14 cellular contexts compared by ENCODE assay signal in genomic region chr11:65538232-65538914, GRCh38. TPM values are rescaled to one million over a fixed set of nuclear protein-coding genes. Genes with fewer than 3 reads are reported as not detected.
A peak's percentile ranks its signal among the peaks of the same experiment; 100 is the strongest.
DNase-seq lines count a peak whose midpoint lies in the region; ATAC-seq, FAIRE-seq and TF ChIP-seq lines count a peak whose summit lies in the region.
"Had no signal": no experiment of that assay in that cellular context is flagged by ENCODE, and none has a peak within 500 bp of the region (broad histone marks: within the 10 kb centered on the region; RNA-seq: fewer than 3 reads in every experiment).

No MANE protein-coding gene starts in this region.

- H3K27me3 ChIP-seq in BLaER1 treated with 17β-estradiol and CSF1 and Interleukin-3, amounts not matched to agents 10 nM and 100 nM: no peaks in the 10 kb centered on the region
- H3K27me3 ChIP-seq in H7 (ENCODE audit: control insufficient read depth, insufficient read depth, low read length) (peaks cover 28% of the 10 kb centered on the region), astrocyte (ENCODE audit: insufficient read depth, low read length) (no peaks in the 10 kb centered on the region)
- H3K27me3 ChIP-seq: ascending aorta had no signal

- H2AFZ ChIP-seq in astrocyte (ENCODE audit: low read depth, low read length): no peak overlapping the region

- H3K36me3 Mint-ChIP-seq in astrocyte (ENCODE audit: low read depth, unreplicated experiment): peaks cover 8% of the 10 kb centered on the region
- peaks cover 0 to 23% (median 0%) of the 10 kb centered on the region in 3 donors for H3K36me3 Mint-ChIP-seq in naive thymus-derived CD8-positive, alpha-beta T cell

- H3K9me3 ChIP-seq in BLaER1 treated with 17β-estradiol and CSF1 and Interleukin-3, amounts not matched to agents 10 nM and 100 nM (replicated peaks in 1 of 11): no peaks in the 10 kb centered on the region
- no peaks in the 10 kb centered on the region for H3K9me3 ChIP-seq in astrocyte (ENCODE audit: insufficient read depth, low read depth, low read length)
- H3K9me3 ChIP-seq: ascending aorta had no signal

- peak overlapping the region in 2 of 11 experiments; percentile 23 to 34; a peak in 4 of 22 replicates for H3K27ac ChIP-seq in BLaER1 treated with 17β-estradiol and CSF1 and Interleukin-3, amounts not matched to agents 10 nM and 100 nM
- H3K27ac ChIP-seq in astrocyte (ENCODE audit: low read depth, low read length): no peak overlapping the region

- H3K27ac Mint-ChIP-seq in astrocyte (ENCODE audit: unreplicated experiment): peak overlapping the region; percentile 34
- peak overlapping the region in 2 of 10 donors; percentile 28 to 75 for H3K27ac Mint-ChIP-seq in naive thymus-derived CD8-positive, alpha-beta T cell

- H3K9me3 Mint-ChIP-seq in astrocyte (ENCODE audit: unreplicated experiment): no peaks in the 10 kb centered on the region
- no peaks in the 10 kb centered on the region for H3K9me3 Mint-ChIP-seq in naive thymus-derived CD8-positive, alpha-beta T cell

- no peak for FAIRE-seq in astrocyte (lab: Jason Lieb, UNC)
- FAIRE-seq: islet of Langerhans had no signal

- peak; percentile 72 for DNase-seq in H7
- no peak for DNase-seq in astrocyte (ENCODE audit: low read depth)
- DNase-seq in naive thymus-derived CD8-positive, alpha-beta T cell: no peak
- no peak for DNase-seq in SHP77 (lab: John Stamatoyannopoulos, UW)
- no peak for DNase-seq in NCI-H526 (lab: John Stamatoyannopoulos, UW)
- no peak for DNase-seq in NCI-H128 (lab: John Stamatoyannopoulos, UW; ENCODE audit: unreplicated experiment)
- DNase-seq: effector CD4-positive, alpha-beta T cell; KG1; NCI-H1436 treated with DMSO at 0.1 percent for 48 hours had no signal

- H3K4me3 ChIP-seq in BLaER1 treated with 17β-estradiol and CSF1 and Interleukin-3, amounts not matched to agents 10 nM and 100 nM: no peak overlapping the region
- peak overlapping the region; percentile 60; the same call in 1 of the 2 replicates for H3K4me3 ChIP-seq in H7 (ENCODE audit: insufficient read depth, low read depth, low read length)
- H3K4me3 ChIP-seq in astrocyte (ENCODE audit: insufficient read depth, low read depth, low read length): no peak overlapping the region
- H3K4me3 ChIP-seq: ascending aorta had no signal

- no peak for ATAC-seq in naive thymus-derived CD8-positive, alpha-beta T cell
- ATAC-seq in HG02759 (IDR thresholded peaks at IDR 0.05; ENCODE audit: unreplicated experiment): no peak
- ATAC-seq: Right ventricle myocardium inferior had no signal

- peaks cover 0 to 58% (median 24%) of the 10 kb centered on the region in 11 experiments; a peak in 17 of 22 replicates for H4K20me1 ChIP-seq in BLaER1 treated with 17β-estradiol and CSF1 and Interleukin-3, amounts not matched to agents 10 nM and 100 nM
- peaks cover 73% of the 10 kb centered on the region for H4K20me1 ChIP-seq in astrocyte (ENCODE audit: insufficient read depth, low read length)

- peaks cover 49 to 68% (median 54%) of the 10 kb centered on the region in 10 experiments for H3K4me1 ChIP-seq in BLaER1 treated with 17β-estradiol and CSF1 and Interleukin-3, amounts not matched to agents 10 nM and 100 nM
- H3K4me1 ChIP-seq in astrocyte (ENCODE audit: insufficient read depth, low read length): peaks cover 8% of the 10 kb centered on the region

- H3K4me2 ChIP-seq in BLaER1 treated with 17β-estradiol and CSF1 and Interleukin-3, amounts not matched to agents 10 nM and 100 nM: peak overlapping the region in 10 of 11 experiments; percentile 5 to 100 (median 94); a peak in 8 of 22 replicates
- H3K4me2 ChIP-seq in astrocyte (ENCODE audit: low read length): no peak overlapping the region

- H3K4me1 Mint-ChIP-seq in astrocyte (ENCODE audit: low read depth, unreplicated experiment): peaks cover 4% of the 10 kb centered on the region
- peaks cover 14 to 27% (median 21%) of the 10 kb centered on the region in 4 donors for H3K4me1 Mint-ChIP-seq in naive thymus-derived CD8-positive, alpha-beta T cell

- no peak for TF ChIP-seq CTCF in astrocyte (IDR thresholded peaks at IDR 0.05; ENCODE audit: insufficient read depth, low read depth, low read length)

- H3K9ac ChIP-seq in BLaER1 treated with 17β-estradiol and CSF1 and Interleukin-3, amounts not matched to agents 10 nM and 100 nM: peak overlapping the region in 7 of 11 experiments; percentile 5 to 54 (median 35); a peak in 7 of 22 replicates
- no peak overlapping the region for H3K9ac ChIP-seq in astrocyte (ENCODE audit: low read length)

- peak overlapping the region; percentile 34 for H3K4me3 Mint-ChIP-seq in astrocyte (ENCODE audit: unreplicated experiment)
- peak overlapping the region in 7 of 10 donors; percentile 4 to 51 (median 32) for H3K4me3 Mint-ChIP-seq in naive thymus-derived CD8-positive, alpha-beta T cell

- H3K36me3 ChIP-seq in BLaER1 treated with 17β-estradiol and CSF1 and Interleukin-3, amounts not matched to agents 10 nM and 100 nM: peaks cover 30 to 66% (median 53%) of the 10 kb centered on the region in 11 experiments
- H3K36me3 ChIP-seq in H7 (replicated peaks; ENCODE audit: control insufficient read depth, insufficient read depth, low read length): peaks cover 3% of the 10 kb centered on the region
- H3K36me3 ChIP-seq in astrocyte (ENCODE audit: insufficient read depth, low read length): peaks cover 16% of the 10 kb centered on the region

- peaks cover 2% of the 10 kb centered on the region for H3K27me3 Mint-ChIP-seq in astrocyte (ENCODE audit: low read depth, unreplicated experiment)
- no peaks in the 10 kb centered on the region for H3K27me3 Mint-ChIP-seq in naive thymus-derived CD8-positive, alpha-beta T cell

- H3K79me2 ChIP-seq in astrocyte (ENCODE audit: insufficient read depth, low read length): no peaks in the 10 kb centered on the region

- POLR2A ChIA-PET in naive thymus-derived CD8-positive, alpha-beta T cell (lab: Charles Lee): interaction anchor here (0.6 to 12.3 kb wide), 11 partner anchors 9 to 333 kb away, joined by 3 to 149 read pairs (median 9); partner anchors contain the start of genes KCNK7, MALAT1, MAP3K11 and PCNX3

RNA-seq across cellular contexts. Expression of gene SCYL1, which starts 13.5 kb away (rescaled TPM):
- total RNA-seq in H7 (2014; rRNA removed; shearing (Covaris generic)): 70.0 and 72.3 TPM in 2 replicates
- total RNA-seq in astrocyte: 106 and 128 TPM in 2 replicates
- 10 to 100 TPM; 69.0 to 70.6 TPM for total RNA-seq in naive thymus-derived CD8-positive, alpha-beta T cell
- 10 to 100 TPM; 23.2 to 41.5 (median 33.5) TPM for polyA plus RNA-seq in naive thymus-derived CD8-positive, alpha-beta T cell

RNA-seq across cellular contexts. Expression of gene LTBP3, which starts 19.8 kb away (rescaled TPM):
- 3.9 and 5.7 TPM in 2 replicates for total RNA-seq in H7 (2014; rRNA removed; shearing (Covaris generic))
- 33.2 and 36.5 TPM in 2 replicates for total RNA-seq in astrocyte
- 100 to 1,000 TPM; 258 to 261 TPM for total RNA-seq in naive thymus-derived CD8-positive, alpha-beta T cell
- polyA plus RNA-seq in naive thymus-derived CD8-positive, alpha-beta T cell: 10 to 100 TPM in 2 of 3 donors, 1 to 10 TPM in 1; 7.3 to 35.0 (median 18.9) TPM

RNA-seq across cellular contexts. Expression of gene ZNRD2, which starts 31.9 kb away (rescaled TPM):
- total RNA-seq in H7 (2014; rRNA removed; shearing (Covaris generic)): 88.1 and 89.1 TPM in 2 replicates
- 40.4 and 45.1 TPM in 2 replicates for total RNA-seq in astrocyte
- total RNA-seq in naive thymus-derived CD8-positive, alpha-beta T cell: 10 to 100 TPM; 31.5 to 32.7 TPM
- 10 to 100 TPM; 62.9 to 86.3 (median 80.1) TPM for polyA plus RNA-seq in naive thymus-derived CD8-positive, alpha-beta T cell

RNA-seq across cellular contexts. Expression of gene FAM89B, which starts 34.0 kb away (rescaled TPM):
- total RNA-seq in H7 (2014; rRNA removed; shearing (Covaris generic)): 8.6 and 20.4 TPM in 2 replicates
- 45.2 and 47.5 TPM in 2 replicates for total RNA-seq in astrocyte
- 10 to 100 TPM; 39.3 to 42.1 TPM for total RNA-seq in naive thymus-derived CD8-positive, alpha-beta T cell
- polyA plus RNA-seq in naive thymus-derived CD8-positive, alpha-beta T cell: 100 to 1,000 TPM in 2 of 3 donors, 10 to 100 TPM in 1; 70.9 to 122 (median 101) TPM

RNA-seq across cellular contexts. Expression of gene EHBP1L1, which starts 37.5 kb away (rescaled TPM):
- 1.9 and 4.7 TPM in 2 replicates for total RNA-seq in H7 (2014; rRNA removed; shearing (Covaris generic))
- 9.4 and 10.1 TPM in 2 replicates for total RNA-seq in astrocyte
- 100 to 1,000 TPM; 101 to 108 TPM for total RNA-seq in naive thymus-derived CD8-positive, alpha-beta T cell
- polyA plus RNA-seq in naive thymus-derived CD8-positive, alpha-beta T cell: 10 to 100 TPM; 10.8 to 19.8 (median 11.5) TPM
